In the genomic region with DNA sequence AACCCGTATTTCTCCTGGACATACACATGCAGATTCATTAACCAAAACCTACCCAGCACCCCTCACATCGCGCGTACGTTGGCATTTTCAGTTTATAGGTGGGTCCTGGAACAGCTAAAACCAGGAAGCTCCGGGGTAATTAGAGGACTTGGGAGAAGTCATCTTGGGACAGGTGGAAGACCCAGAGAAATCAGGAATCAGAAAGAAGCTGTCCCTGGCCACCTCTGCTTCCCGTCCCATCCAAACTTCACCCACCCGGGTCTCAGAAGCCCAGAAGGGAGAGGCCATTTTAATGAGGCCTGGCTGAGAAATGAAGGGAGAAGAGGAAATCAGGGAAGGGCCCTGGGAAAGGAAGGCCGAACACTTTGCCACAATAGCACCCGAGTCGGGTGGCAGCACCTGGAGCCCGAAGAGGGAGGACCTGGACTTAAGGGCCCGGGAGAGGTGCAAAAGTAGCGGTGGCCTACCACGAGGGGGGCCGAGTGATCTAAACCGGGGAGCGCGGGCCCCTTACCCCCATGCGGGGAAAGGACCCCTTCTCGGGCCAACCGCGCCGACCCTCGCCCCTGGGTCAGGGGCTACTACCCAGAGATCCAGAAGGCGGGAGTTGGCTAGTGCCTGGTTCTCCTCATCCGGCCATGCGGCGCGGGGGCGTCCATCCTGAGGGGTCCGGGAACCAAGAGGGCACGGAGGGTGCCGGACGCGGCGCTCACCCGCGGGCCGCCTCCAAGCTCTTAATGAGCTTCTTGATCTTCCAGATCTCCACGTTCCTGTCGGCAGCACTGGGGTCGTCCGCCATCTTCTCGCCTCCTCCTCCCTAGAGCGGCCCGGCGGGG, we compare ENCODE assay signal across 8 cellular contexts. TPM values are rescaled to one million over a fixed set of nuclear protein-coding genes. Genes with fewer than 3 reads are reported as not detected.
DNase-seq lines count a peak whose midpoint lies in the region; ATAC-seq and TF ChIP-seq lines count a peak whose summit lies in the region.

No MANE protein-coding gene starts in this region.

- 0 to 1% methylated on average over 18 to 40 of the region's 48 CpGs for WGBS in testis, 2 donors

- ATAC-seq in GM21423 (IDR thresholded peaks at IDR 0.05; ENCODE audit: unreplicated experiment), result no peak

- peak overlapping the region; percentile 34; the same call in 1 of the 2 replicates for H2AFZ ChIP-seq in KMS-11 (ENCODE audit: low read depth)

- TF ChIP-seq CTCF in GM12872 (IDR thresholded peaks at IDR 0.05; ENCODE audit: insufficient read depth, low read depth, low read length) (peak; percentile 11; the same call in 1 of the 3 replicates), KMS-11 (conservative IDR thresholded peaks at IDR 0.05; ENCODE audit: low read depth, low read length) (no peak), testis (IDR thresholded peaks at IDR 0.05) (no peak)

- H3K4me3 ChIP-seq in KMS-11 (IDR thresholded peaks at IDR 0.05; ENCODE audit: insufficient read depth, low read depth, low read length) (no peak overlapping the region), testis (peak overlapping the region; percentile 84 to 89)

- H3K27ac ChIP-seq in KMS-11 (peak overlapping the region; percentile 86), layer of hippocampus (ENCODE audit: low read depth, low read length) (peak overlapping the region; percentile 97), testis (peak overlapping the region; percentile 93 to 95)

- intact Hi-C loops in testis (cut with DNase I; ENCODE audit: low total_unique reads), result no loop called here

- peak overlapping the region; percentile 85 for H3K4me2 ChIP-seq in KMS-11

- peaks cover 17% of the 10 kb centered on the region; the same call in 1 of the 2 replicates for H4K20me1 ChIP-seq in KMS-11 (ENCODE audit: insufficient read depth)

- no peaks in the 10 kb centered on the region for H3K9me3 ChIP-seq in testis

- H3K27me3 ChIP-seq in KMS-11 (ENCODE audit: insufficient read depth, low read depth), result no peaks in the 10 kb centered on the region
- no peaks in the 10 kb centered on the region for H3K27me3 ChIP-seq in layer of hippocampus (ENCODE audit: control insufficient read depth, insufficient read depth, low read length)
- no peaks in the 10 kb centered on the region for H3K27me3 ChIP-seq in testis

- DNase-seq in astrocyte of the hippocampus (ENCODE audit: low read depth, low spot score), result peak; percentile 29
- DNase-seq in testis, result no peak
- DNase-seq in cortex of kidney (lab: John Stamatoyannopoulos, UW), result no peak
- DNase-seq in NCI-H446 treated with DMSO at 0.1 percent for 48 hours (lab: John Stamatoyannopoulos, UW), result no peak

- H3K4me1 ChIP-seq in KMS-11 (ENCODE audit: low read depth, poor library complexity, severe bottlenecking) (peaks cover 51% of the 10 kb centered on the region), testis (peaks cover 49% of the 10 kb centered on the region)

- no peak for TF ChIP-seq POLR2A in testis (IDR thresholded peaks at IDR 0.05)

- H3K36me3 ChIP-seq in KMS-11 (ENCODE audit: insufficient read depth) (no peaks in the 10 kb centered on the region; the same call in 1 of the 2 replicates), testis (ENCODE audit: low read depth, missing control alignments) (no peaks in the 10 kb centered on the region)

- H3K9ac ChIP-seq in KMS-11, result peak overlapping the region; percentile 93

- H3K79me2 ChIP-seq in KMS-11 (ENCODE audit: insufficient read depth, low read depth), result peaks cover 97% of the 10 kb centered on the region

RNA-seq across cellular contexts. Expression of a gene that starts 0.7 kb away (rescaled TPM):
- total RNA-seq in testis, result 10 to 100 TPM; 74.3 to 75.3 TPM
- 103 TPM for polyA plus RNA-seq in testis (ENCODE audit: insufficient read depth, low read depth, low replicate concordance)

RNA-seq across cellular contexts. Expression of a gene that starts 32.9 kb away (rescaled TPM):
- total RNA-seq in testis, result 100 to 1,000 TPM; 205 to 243 TPM
- polyA plus RNA-seq in testis (ENCODE audit: insufficient read depth, low read depth, low replicate concordance), result 145 TPM
